ENCODE assay signal across 9 cellular contexts in the genomic region with DNA sequence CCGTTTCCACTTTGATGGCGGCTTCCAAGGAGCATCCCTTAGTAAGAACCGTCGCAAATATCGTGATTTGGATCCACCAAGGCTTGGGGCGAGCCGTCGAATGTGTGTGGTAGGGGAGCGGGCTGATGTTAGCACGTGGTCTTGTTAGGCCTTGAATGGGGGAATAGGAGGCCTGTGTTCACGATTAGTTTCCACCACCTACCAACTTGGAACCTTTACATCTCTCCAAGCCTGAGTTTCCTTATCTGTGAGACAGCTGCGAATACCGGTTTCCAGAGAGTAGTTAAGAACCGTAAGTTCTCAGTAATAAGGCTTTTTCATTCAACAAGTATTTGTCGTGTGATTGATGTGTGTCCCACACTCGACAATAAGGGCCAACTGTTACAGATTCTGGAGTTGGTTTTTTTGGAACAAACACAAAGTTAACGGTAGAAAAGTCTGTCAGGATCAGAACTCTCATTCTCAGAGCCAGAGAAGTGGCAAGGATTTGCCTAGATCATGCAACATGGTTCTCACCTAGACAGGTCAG. TPM values are rescaled to one million over a fixed set of nuclear protein-coding genes. Genes with fewer than 3 reads are reported as not detected.
DNase-seq lines count a peak whose midpoint lies in the region; ATAC-seq, FAIRE-seq and TF ChIP-seq lines count a peak whose summit lies in the region.
"Had no signal": no experiment of that assay in that cellular context is flagged by ENCODE, and none has a peak within 500 bp of the region (broad histone marks: within the 10 kb centered on the region; RNA-seq: fewer than 3 reads in every experiment).

No MANE protein-coding gene starts in this region.

- peaks cover 23% of the 10 kb centered on the region for H3K4me1 ChIP-seq in CD8-positive, alpha-beta T cell (ENCODE audit: insufficient read depth, low read length)
- H3K4me1 ChIP-seq in breast epithelium (peaks cover 8 to 16% of the 10 kb centered on the region in 2 donors), mesendoderm (ENCODE audit: control insufficient read depth, low read depth, low read length) (peaks cover 5% of the 10 kb centered on the region)

- no peak overlapping the region for H2BK120ac ChIP-seq in mesendoderm (ENCODE audit: low read depth, low read length)

- peak overlapping the region; percentile 56 for H3K4ac ChIP-seq in mesendoderm (ENCODE audit: low read depth, low read length)

- H3K9ac ChIP-seq in mesendoderm (ENCODE audit: low read length), result peak overlapping the region; percentile 91

- no peak overlapping the region for H2BK15ac ChIP-seq in mesendoderm (replicated peaks; ENCODE audit: low read depth)

- H4K5ac ChIP-seq in mesendoderm (ENCODE audit: low read length), result no peak overlapping the region

- H2AK5ac ChIP-seq in mesendoderm (ENCODE audit: low read length), result no peak overlapping the region

- DNase-seq in CD8-positive, alpha-beta T cell, result no peak
- DNase-seq in breast epithelium (ENCODE audit: low spot score in 2 of 2), result no peak
- DNase-seq in mesendoderm, result peak; percentile 65
- no peak for DNase-seq in NCI-H2081 (lab: John Stamatoyannopoulos, UW)
- no peak for DNase-seq in midbrain (lab: John Stamatoyannopoulos, UW)
- DNase-seq in GM12891 (ENCODE audit: insufficient read length, low spot score), result no peak

- peak overlapping the region; percentile 95 for H3K4me3 ChIP-seq in CD8-positive, alpha-beta T cell (ENCODE audit: low read depth, low read length)
- peak overlapping the region; percentile 89 to 100 (median 93) for H3K4me3 ChIP-seq in breast epithelium
- peak overlapping the region; percentile 74 for H3K4me3 ChIP-seq in mesendoderm (ENCODE audit: low read length)

- ATAC-seq in CD8-positive, alpha-beta T cell, result no peak
- no peak for ATAC-seq in GM21737 (IDR thresholded peaks at IDR 0.05; ENCODE audit: unreplicated experiment)

- H3K18ac ChIP-seq in mesendoderm (ENCODE audit: low read length), result no peak overlapping the region

- H4K8ac ChIP-seq in mesendoderm (ENCODE audit: low read depth, low read length), result no peak overlapping the region

- H3K27ac Mint-ChIP-seq in CD8-positive, alpha-beta T cell, result peak overlapping the region; percentile 99
- peak overlapping the region; percentile 78 to 92 (median 85) for H3K27ac Mint-ChIP-seq in IgD-negative memory B cell

- POLR2A ChIA-PET in CD8-positive, alpha-beta T cell (lab: Charles Lee), result interaction anchor here (2.1 to 2.4 kb wide), 2 partner anchors 22 to 32 kb away, joined by 10 to 11 read pairs; a partner anchor contains a TSS

- peaks cover 16% of the 10 kb centered on the region for H3K79me1 ChIP-seq in mesendoderm (ENCODE audit: low read length)

- H3K27ac ChIP-seq in CD8-positive, alpha-beta T cell (ENCODE audit: low read depth, low read length), result peak overlapping the region; percentile 90
- H3K27ac ChIP-seq in breast epithelium (peak overlapping the region; percentile 93 to 94), mesendoderm (ENCODE audit: low read depth, low read length) (no peak overlapping the region)

- peak overlapping the region; percentile 98 for H3K56ac ChIP-seq in mesendoderm (ENCODE audit: low read length)

- H3K27me3 Mint-ChIP-seq in CD8-positive, alpha-beta T cell (ENCODE audit: low read depth), result no peaks in the 10 kb centered on the region
- H3K27me3 Mint-ChIP-seq in IgD-negative memory B cell, result no peaks in the 10 kb centered on the region

- H3K27me3 ChIP-seq in CD8-positive, alpha-beta T cell (ENCODE audit: insufficient read depth, low read length), result no peaks in the 10 kb centered on the region
- H3K27me3 ChIP-seq in breast epithelium (no peaks in the 10 kb centered on the region), mesendoderm (ENCODE audit: insufficient read depth, low read length, poor library complexity) (no peaks in the 10 kb centered on the region)

- TF ChIP-seq POLR2A in breast epithelium (IDR thresholded peaks at IDR 0.05), result no peak
- no peak for TF ChIP-seq POLR2A in GM12891 (IDR thresholded peaks at IDR 0.05; ENCODE audit: low read depth, low read length)

- no peaks in the 10 kb centered on the region for H3K9me3 ChIP-seq in CD8-positive, alpha-beta T cell (ENCODE audit: low read length)
- no peaks in the 10 kb centered on the region for H3K9me3 ChIP-seq in breast epithelium

- no peak for FAIRE-seq in GM12891 (lab: Jason Lieb, UNC)

- no peak overlapping the region for H3K23ac ChIP-seq in mesendoderm (ENCODE audit: low read length)

- CTCF ChIA-PET in CD8-positive, alpha-beta T cell (lab: Charles Lee), result interaction anchor here (1.6 kb wide), 1 partner anchor 38 kb away, joined by 4 read pairs; a partner anchor contains a TSS

- no peaks in the 10 kb centered on the region for H3K9me3 Mint-ChIP-seq in CD8-positive, alpha-beta T cell
- H3K9me3 Mint-ChIP-seq in IgD-negative memory B cell, result no peaks in the 10 kb centered on the region

- no peak for TF ChIP-seq CTCF in CD8-positive, alpha-beta T cell (IDR thresholded peaks at IDR 0.05)
- TF ChIP-seq CTCF in breast epithelium (IDR thresholded peaks at IDR 0.05), result no peak

- H2BK5ac ChIP-seq in mesendoderm (ENCODE audit: low read length), result no peak overlapping the region

- peaks cover 37% of the 10 kb centered on the region for H3K4me1 Mint-ChIP-seq in CD8-positive, alpha-beta T cell (ENCODE audit: low read depth)
- peaks cover 17 to 22% (median 22%) of the 10 kb centered on the region in 3 donors for H3K4me1 Mint-ChIP-seq in IgD-negative memory B cell

- peak overlapping the region; percentile 95 for H3K4me3 Mint-ChIP-seq in CD8-positive, alpha-beta T cell
- H3K4me3 Mint-ChIP-seq in IgD-negative memory B cell, result peak overlapping the region; percentile 89 to 99 (median 98)

- H3K4me2 ChIP-seq in mesendoderm (ENCODE audit: low read length), result peak overlapping the region; percentile 43

- H3K36me3 ChIP-seq in CD8-positive, alpha-beta T cell (ENCODE audit: insufficient read depth, low read length), result peaks cover 15% of the 10 kb centered on the region
- no peaks in the 10 kb centered on the region for H3K36me3 ChIP-seq in breast epithelium
- H3K36me3 ChIP-seq in mesendoderm (ENCODE audit: control insufficient read depth, insufficient read depth, low read length), result peaks cover 3% of the 10 kb centered on the region

- intact Hi-C loops in CD8-positive, alpha-beta T cell (cut with DNase I, micrococcal nuclease), result loop anchor here (2.0 to 10.0 kb wide), 3 partner anchors 233 to 1690 kb away; a partner anchor contains a TSS
- intact Hi-C loops in breast epithelium (cut with DNase I; ENCODE audit: low total_unique reads), result no loop called here

- no CpG with 5 or more reads among the region's 17 CpGs for WGBS in mesendoderm (ENCODE audit: extremely low coverage, insufficient coverage, low lambda C conversion rate)

- H3K79me2 ChIP-seq in mesendoderm (ENCODE audit: control insufficient read depth, insufficient read depth, low read length), result peaks cover 31% of the 10 kb centered on the region

- H3K36me3 Mint-ChIP-seq in CD8-positive, alpha-beta T cell, result peaks cover 33% of the 10 kb centered on the region
- H3K36me3 Mint-ChIP-seq in IgD-negative memory B cell, result no peaks in the 10 kb centered on the region

TF ChIP-seq in GM12891, 5 proteins besides CTCF, POLR2A, EP300 and RAD21:
- TF ChIP-seq POLR2AphosphoS5 (IDR thresholded peaks at IDR 0.05; ENCODE audit: low read depth, low read length) (no peak), TAF1 (IDR thresholded peaks at IDR 0.05; ENCODE audit: low read depth, low read length) (no peak), PAX5 (IDR thresholded peaks at IDR 0.05; ENCODE audit: insufficient read depth, low read length, severe bottlenecking) (no peak), SPI1 (IDR thresholded peaks at IDR 0.05; ENCODE audit: low read depth, low read length) (no peak), POU2F2 (IDR thresholded peaks at IDR 0.05; ENCODE audit: low read depth, low read length) (no peak)
TF ChIP-seq in GM12891: peak in this region for 0.

RNA-seq across cellular contexts. Expression of a gene that starts 0.7 kb away (rescaled TPM):
- 10 to 100 TPM; 51.9 to 55.0 TPM for total RNA-seq in CD8-positive, alpha-beta T cell
- 121 TPM for polyA plus RNA-seq in IgD-negative memory B cell
- total RNA-seq in breast epithelium, result 10 to 100 TPM; 47.9 to 51.5 (median 49.4) TPM
- polyA plus RNA-seq in mesendoderm (2013, experiment 1 of 2), result 130 TPM
- polyA plus RNA-seq in mesendoderm (2013, experiment 2 of 2), result 130 TPM
- 83.5 TPM for polyA plus RNA-seq in GM12891 (2012; ENCODE audit: low read depth, missing spikeins)

RNA-seq across cellular contexts. Expression of a gene that starts 8.5 kb away (rescaled TPM):
- not detected for total RNA-seq in CD8-positive, alpha-beta T cell
- not detected for polyA plus RNA-seq in IgD-negative memory B cell
- total RNA-seq in breast epithelium, result not detected
- not detected for polyA plus RNA-seq in mesendoderm (2013, experiment 1 of 2)
- polyA plus RNA-seq in mesendoderm (2013, experiment 2 of 2), result not detected
- not detected for polyA plus RNA-seq in GM12891 (2012; ENCODE audit: low read depth, missing spikeins)
- total RNA-seq: NCI-H460 had no signal

RNA-seq across cellular contexts. Expression of a gene that starts 22.0 kb away (rescaled TPM):
- total RNA-seq in CD8-positive, alpha-beta T cell, result 10 to 100 TPM; 47.8 to 47.9 TPM
- 22.1 TPM for polyA plus RNA-seq in IgD-negative memory B cell
- 10 to 100 TPM in 2 of 3 donors, 1 to 10 TPM in 1; 8.3 to 13.5 (median 11.8) TPM for total RNA-seq in breast epithelium
- polyA plus RNA-seq in mesendoderm (2013, experiment 1 of 2), result 14.2 TPM
- polyA plus RNA-seq in mesendoderm (2013, experiment 2 of 2), result 15.0 TPM
- 8.6 TPM for polyA plus RNA-seq in GM12891 (2012; ENCODE audit: low read depth, missing spikeins)

RNA-seq across cellular contexts. Expression of a gene that starts 32.2 kb away (rescaled TPM):
- total RNA-seq in CD8-positive, alpha-beta T cell, result 10 to 100 TPM; 35.1 to 37.4 TPM
- 20.3 TPM for polyA plus RNA-seq in IgD-negative memory B cell
- 10 to 100 TPM in 2 of 3 donors, 1 to 10 TPM in 1; 8.5 to 17.7 (median 13.4) TPM for total RNA-seq in breast epithelium
- 29.9 TPM for polyA plus RNA-seq in mesendoderm (2013, experiment 1 of 2)
- polyA plus RNA-seq in mesendoderm (2013, experiment 2 of 2), result 30.8 TPM
- 23.7 TPM for polyA plus RNA-seq in GM12891 (2012; ENCODE audit: low read depth, missing spikeins)

RNA-seq across cellular contexts. Expression of a gene that starts 38.0 kb away (rescaled TPM):
- 1 to 10 TPM in 1 of 2 experiments, under 1 TPM in 1; 0.92 to 1.3 TPM for total RNA-seq in CD8-positive, alpha-beta T cell
- 2.9 TPM for polyA plus RNA-seq in IgD-negative memory B cell
- 10 to 100 TPM in 2 of 3 donors, not detected in 1; 10.8 to 22.2 TPM for total RNA-seq in breast epithelium
- polyA plus RNA-seq in mesendoderm (2013, experiment 1 of 2), result 9.8 TPM
- 9.7 TPM for polyA plus RNA-seq in mesendoderm (2013, experiment 2 of 2)
- 0.15 TPM for polyA plus RNA-seq in GM12891 (2012; ENCODE audit: low read depth, missing spikeins)
- total RNA-seq: NCI-H460 had no signal
